ENCODE assay signal across 8 cellular contexts in genomic region chr7:128938524-128939074, GRCh38. TPM values are rescaled to one million over a fixed set of nuclear protein-coding genes. Genes with fewer than 3 reads are reported as not detected.
DNase-seq lines count a peak whose midpoint lies in the region; ATAC-seq and TF ChIP-seq lines count a peak whose summit lies in the region.

No MANE protein-coding gene starts in this region.

- intact Hi-C loops in aorta (cut with DNase I): no loop called here

- H3K9me3 Mint-ChIP-seq in glutamatergic neuron (ENCODE audit: unreplicated experiment) (peaks cover 6% of the 10 kb centered on the region), progenitor cell of endocrine pancreas (ENCODE audit: low read depth) (no peaks in the 10 kb centered on the region)

- H3K4me1 ChIP-seq in BE2C: no peaks in the 10 kb centered on the region
- H3K4me1 ChIP-seq in aorta (ENCODE audit: control insufficient read depth in 1 of 2, insufficient read depth in 2 of 2, low read length in 2 of 2): no peaks in the 10 kb centered on the region

- H3K27me3 Mint-ChIP-seq in glutamatergic neuron (ENCODE audit: unreplicated experiment): peaks cover 17% of the 10 kb centered on the region
- H3K27me3 Mint-ChIP-seq in progenitor cell of endocrine pancreas: peaks cover 51% of the 10 kb centered on the region

- TF ChIP-seq CTCF in BE2C (IDR thresholded peaks at IDR 0.05; ENCODE audit: low read depth, low read length): no peak
- no peak for TF ChIP-seq CTCF in WI38 (IDR thresholded peaks at IDR 0.05; ENCODE audit: low read depth, low read length)
- TF ChIP-seq CTCF in glutamatergic neuron (IDR thresholded peaks at IDR 0.05; ENCODE audit: partially characterized antibody, unreplicated experiment): no peak
- TF ChIP-seq CTCF in progenitor cell of endocrine pancreas (IDR thresholded peaks at IDR 0.05; ENCODE audit: unreplicated experiment): no peak

- peaks cover 27% of the 10 kb centered on the region for H3K27me3 ChIP-seq in BE2C
- peaks cover 35% of the 10 kb centered on the region for H3K27me3 ChIP-seq in H7 (ENCODE audit: control insufficient read depth, insufficient read depth, low read length)
- no peaks in the 10 kb centered on the region for H3K27me3 ChIP-seq in aorta (ENCODE audit: control insufficient read depth in 1 of 2, insufficient read depth in 2 of 2, low read length in 1 of 2)

- H3K36me3 Mint-ChIP-seq in glutamatergic neuron (ENCODE audit: unreplicated experiment) (peaks cover 5% of the 10 kb centered on the region), progenitor cell of endocrine pancreas (ENCODE audit: insufficient read depth) (no peaks in the 10 kb centered on the region)

- H3K4me3 Mint-ChIP-seq in glutamatergic neuron (ENCODE audit: unreplicated experiment) (peak overlapping the region; percentile 74), progenitor cell of endocrine pancreas (ENCODE audit: low read depth) (peak overlapping the region; percentile 67)

- DNase-seq in BE2C: no peak
- DNase-seq in H7: peak; percentile 78
- no peak for DNase-seq in glutamatergic neuron
- no peak for DNase-seq in progenitor cell of endocrine pancreas (ENCODE audit: low spot score, unreplicated experiment)
- DNase-seq in aorta: no peak
- no peak for DNase-seq in activated CD4-positive, alpha-beta T cell treated with anti-CD3 and anti-CD28 coated beads, Interleukin-2, amount 50 U/mL, for 1 hour
- DNase-seq in HuH-7 (ENCODE audit: low spot score): no peak

- H3K36me3 ChIP-seq in BE2C (no peaks in the 10 kb centered on the region), H7 (replicated peaks; ENCODE audit: control insufficient read depth, insufficient read depth, low read length) (no peaks in the 10 kb centered on the region), aorta (ENCODE audit: control insufficient read depth in 1 of 2, insufficient read depth in 2 of 2, low read length in 1 of 2) (no peaks in the 10 kb centered on the region)

- H3K4me1 Mint-ChIP-seq in glutamatergic neuron (ENCODE audit: low read depth, unreplicated experiment) (peaks cover 12% of the 10 kb centered on the region), progenitor cell of endocrine pancreas (ENCODE audit: low read depth) (peaks cover 4% of the 10 kb centered on the region)

- no peaks in the 10 kb centered on the region for H3K9me3 ChIP-seq in BE2C
- no peaks in the 10 kb centered on the region for H3K9me3 ChIP-seq in aorta (ENCODE audit: control insufficient read depth, low read length)

- H3K27ac Mint-ChIP-seq in glutamatergic neuron (ENCODE audit: unreplicated experiment) (no peak overlapping the region), progenitor cell of endocrine pancreas (no peak overlapping the region)

- peak overlapping the region; percentile 49 for H3K4me3 ChIP-seq in BE2C (ENCODE audit: low read depth, low read length)
- H3K4me3 ChIP-seq in H7 (ENCODE audit: insufficient read depth, low read depth, low read length): peak overlapping the region; percentile 50
- H3K4me3 ChIP-seq in WI38 (ENCODE audit: low read depth, low read length): peak overlapping the region; percentile 39
- peak overlapping the region in 1 of 2 donors; percentile 71 for H3K4me3 ChIP-seq in aorta (ENCODE audit: low read length in 2 of 2)

- ATAC-seq in aorta (ENCODE audit: low FRiP score): no peak

- WGBS in aorta, 2 donors: 0 to 2% methylated on average over 26 to 31 of the region's 31 CpGs

- H3K27ac ChIP-seq in aorta (ENCODE audit: low read depth in 1 of 2, low read length in 2 of 2): no peak overlapping the region

RNA-seq across cellular contexts. Expression of gene IRF5, which starts 0.9 kb away (rescaled TPM):
- polyA plus RNA-seq in BE2C (2012; ENCODE audit: insufficient read depth, insufficient read length, low read depth): 1.1 TPM
- total RNA-seq in H7 (2014; rRNA removed; shearing (Covaris generic)): 0.48 and 0.62 TPM in 2 replicates
- total RNA-seq in glutamatergic neuron (ENCODE audit: unreplicated experiment) (not detected), progenitor cell of endocrine pancreas (0.44 and 0.69 TPM in 2 replicates), aorta (10 to 100 TPM in 1 of 2 donors, 1 to 10 TPM in 1; 9.6 to 15.5 TPM)
- 1 to 10 TPM; 4.0 to 7.8 TPM for polyA plus RNA-seq in aorta

RNA-seq across cellular contexts. Expression of gene KCP, which starts 28.1 kb away (rescaled TPM):
- 5.7 TPM for polyA plus RNA-seq in BE2C (2012; ENCODE audit: insufficient read depth, insufficient read length, low read depth)
- total RNA-seq in H7 (2014; rRNA removed; shearing (Covaris generic)): 2.5 and 3.4 TPM in 2 replicates
- total RNA-seq in glutamatergic neuron (ENCODE audit: unreplicated experiment) (2.2 TPM), progenitor cell of endocrine pancreas (6.8 and 8.5 TPM in 2 replicates), aorta (1 to 10 TPM; 2.1 to 6.1 TPM)
- under 1 TPM in 1 of 2 donors, not detected in 1; 0.15 TPM for polyA plus RNA-seq in aorta
